26 cellular contexts compared by ENCODE assay signal in genomic region chrX:21875013-21875412, GRCh38. TPM values are rescaled to one million over a fixed set of nuclear protein-coding genes. Genes with fewer than 3 reads are reported as not detected.
A peak's percentile ranks its signal among the peaks of the same experiment; 100 is the strongest.
DNase-seq lines count a peak whose midpoint lies in the region; ATAC-seq and TF ChIP-seq lines count a peak whose summit lies in the region.
"Had no signal": no experiment of that assay in that cellular context is flagged by ENCODE, and none has a peak within 500 bp of the region (broad histone marks: within the 10 kb centered on the region; RNA-seq: fewer than 3 reads in every experiment).

No MANE protein-coding gene starts in this region.

- H3K9me3 Mint-ChIP-seq in MCF 10A (ENCODE audit: unreplicated experiment) = no peaks in the 10 kb centered on the region
- H3K9me3 Mint-ChIP-seq: CD4-positive, alpha-beta T cell had no signal

- peak overlapping the region; percentile 14 to 17 for H3K27ac ChIP-seq in ascending aorta
- H3K27ac ChIP-seq: A549; BLaER1 treated with 17β-estradiol and CSF1 and Interleukin-3, amounts not matched to agents 10 nM and 100 nM; GM23248; Peyer's patch; SK-N-MC had no signal

- in situ Hi-C loops in T47D (cut with HindIII; ENCODE audit: low pct_unique_long_range_greater_than_20kb, low sequenced_read_pairs) = no loop called here

- POLR2A ChIA-PET in MCF 10A (lab: Yijun Ruan, JAX) = no interaction called here

- ATAC-seq in GM21717 (IDR thresholded peaks at IDR 0.05; ENCODE audit: unreplicated experiment) (no peak), GM21619 (IDR thresholded peaks at IDR 0.05; ENCODE audit: unreplicated experiment) (no peak)
- ATAC-seq: A549, HepG2 had no signal

- H3K9me3 ChIP-seq in ascending aorta = no peaks in the 10 kb centered on the region
- H3K9me3 ChIP-seq: A549; BLaER1 treated with 17β-estradiol and CSF1 and Interleukin-3, amounts not matched to agents 10 nM and 100 nM; Peyer's patch had no signal

- peak; percentile 11 to 53 for DNase-seq in T47D (ENCODE audit: low read depth in 1 of 2, low spot score in 1 of 2)
- no peak for DNase-seq in MCF 10A (ENCODE audit: unreplicated experiment)
- no peak for DNase-seq in ascending aorta (ENCODE audit: low spot score in 2 of 2)
- DNase-seq in fibroblast of the aortic adventitia (ENCODE audit: low read depth) = peak; percentile 20
- no peak for DNase-seq in GF-D8 (lab: John Stamatoyannopoulos, UW)
- no peak for DNase-seq in central memory CD4-positive, alpha-beta T cell
- DNase-seq: AML-193; CD4-positive, alpha-beta T cell; EL; GDM1; GM23248; H9; Karpas-422; NCI-H1105 treated with DMSO at 0.1 percent for 48 hours; NCI-H146; NCI-H2029 treated with DMSO at 0.1 percent for 48 hours; NCI-H526 treated with DMSO at 0.1 percent for 48 hours; OCI-M1; Peyer's patch; SIG-M5 had no signal

- intact Hi-C loops in MCF 10A (cut with micrococcal nuclease) = no loop called here
- intact Hi-C loops in ascending aorta (cut with DNase I) = no loop called here

- H3K27me3 ChIP-seq in ascending aorta = no peaks in the 10 kb centered on the region
- H3K27me3 ChIP-seq: BLaER1 treated with 17β-estradiol and CSF1 and Interleukin-3, amounts not matched to agents 10 nM and 100 nM; Peyer's patch had no signal

- peaks cover 27% of the 10 kb centered on the region for H3K27me3 Mint-ChIP-seq in MCF 10A (ENCODE audit: insufficient read depth, unreplicated experiment)
- H3K27me3 Mint-ChIP-seq: CD4-positive, alpha-beta T cell had no signal

- no peaks in the 10 kb centered on the region for H3K4me1 Mint-ChIP-seq in MCF 10A (ENCODE audit: insufficient read depth, unreplicated experiment)
- H3K4me1 Mint-ChIP-seq: H9 had no signal

- H3K36me3 Mint-ChIP-seq in MCF 10A (ENCODE audit: insufficient read depth, unreplicated experiment) = no peaks in the 10 kb centered on the region

- no peak overlapping the region for H3K4me3 Mint-ChIP-seq in MCF 10A (ENCODE audit: unreplicated experiment)
- H3K4me3 Mint-ChIP-seq: CD4-positive, alpha-beta T cell; H9 had no signal

- H3K4me3 ChIP-seq in ascending aorta (no peak overlapping the region), fibroblast of the aortic adventitia (ENCODE audit: low read depth, low read length) (no peak overlapping the region)
- H3K4me3 ChIP-seq: A549; BLaER1 treated with 17β-estradiol and CSF1 and Interleukin-3, amounts not matched to agents 10 nM and 100 nM; GM23248; Peyer's patch; SK-N-MC had no signal

- CTCF ChIA-PET in MCF 10A (lab: Yijun Ruan, JAX) = interaction anchor here (0.5 kb wide), 1 partner anchor 1354 kb away, joined by 3 read pairs; no protein-coding TSS in a partner anchor

- no peak overlapping the region for H3K27ac Mint-ChIP-seq in MCF 10A (ENCODE audit: low read depth, unreplicated experiment)
- H3K27ac Mint-ChIP-seq: CD4-positive, alpha-beta T cell; H9 had no signal

- no TSS peak for BruUV-seq in MCF 10A (replicated peaks; lab: Mats Ljungman, UMichigan)

- H3K4me1 ChIP-seq in ascending aorta = peaks cover 0 to 3% of the 10 kb centered on the region in 2 donors
- H3K4me1 ChIP-seq: A549; BLaER1 treated with 17β-estradiol and CSF1 and Interleukin-3, amounts not matched to agents 10 nM and 100 nM; Peyer's patch had no signal

- H3K36me3 ChIP-seq in ascending aorta = no peaks in the 10 kb centered on the region
- H3K36me3 ChIP-seq: Peyer's patch had no signal

- no peak for TF ChIP-seq CTCF in MCF 10A (IDR thresholded peaks at IDR 0.05; ENCODE audit: unreplicated experiment)
- no peak for TF ChIP-seq CTCF in ascending aorta (IDR thresholded peaks at IDR 0.05)
- no peak for TF ChIP-seq CTCF in fibroblast of the aortic adventitia (IDR thresholded peaks at IDR 0.05; ENCODE audit: insufficient read depth, low read length)

RNA-seq across cellular contexts. Expression of gene YY2, which starts 19.2 kb away (rescaled TPM):
- total RNA-seq in MCF 10A (2022) (2.9 and 3.4 TPM in 2 replicates), ascending aorta (not detected), fibroblast of the aortic adventitia (ENCODE audit: low replicate concordance) (0.16 and 2.4 TPM in 2 replicates)

RNA-seq across cellular contexts. Expression of gene MBTPS2, which starts 35.6 kb away (rescaled TPM):
- total RNA-seq in MCF 10A (2022) = 21.1 and 21.8 TPM in 2 replicates
- 6.2 TPM for total RNA-seq in ascending aorta
- total RNA-seq in fibroblast of the aortic adventitia (ENCODE audit: low replicate concordance) = 4.6 and 12.9 TPM in 2 replicates

Comparison
In these comparisons a context has a peak if more than half of its experiments do, and no peak if none do; other contexts are left out.
1. DNase-seq: peak in T47D (2 of 2) and fibroblast of the aortic adventitia (single experiment); none in MCF 10A (single experiment), ascending aorta (0 of 2), GF-D8 (single experiment) and central memory CD4-positive, alpha-beta T cell (single experiment).